Comparison of ENCODE assay signal across 8 cellular contexts in the genomic region with DNA sequence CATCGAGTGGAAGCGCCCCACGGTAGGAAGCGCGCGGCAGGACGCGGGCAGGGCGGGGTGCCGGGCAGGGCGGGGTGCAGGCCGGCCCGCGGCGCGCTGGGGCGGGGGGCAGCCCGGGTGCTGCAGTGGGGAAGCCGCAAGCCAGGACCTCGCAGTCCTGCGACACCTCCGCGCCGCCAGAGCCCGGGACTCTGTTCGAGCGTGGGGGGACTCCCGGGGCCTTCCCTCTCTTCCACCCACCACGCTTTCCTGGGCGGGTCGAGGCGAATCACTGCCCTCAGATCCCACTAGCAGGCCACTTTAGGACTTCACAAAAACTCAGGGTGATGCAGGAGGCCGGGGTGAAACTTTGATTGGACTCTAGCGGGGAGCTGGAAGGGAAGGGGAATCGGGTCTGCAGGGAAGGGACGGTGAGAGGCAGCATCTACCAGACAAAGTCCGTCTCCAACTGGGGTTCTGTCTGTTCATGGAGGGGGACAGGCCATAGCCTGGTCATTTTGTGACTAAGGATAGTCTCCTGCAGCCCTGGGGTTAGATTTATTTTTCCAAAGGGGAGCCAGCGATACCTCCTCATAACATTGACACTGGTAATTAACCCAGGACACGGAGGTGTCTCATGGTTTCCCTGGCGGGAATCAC. TPM values are rescaled to one million over a fixed set of nuclear protein-coding genes. Genes with fewer than 3 reads are reported as not detected.
A peak's percentile ranks its signal among the peaks of the same experiment; 100 is the strongest.
DNase-seq lines count a peak whose midpoint lies in the region; ATAC-seq and TF ChIP-seq lines count a peak whose summit lies in the region.

No MANE protein-coding gene starts in this region.

- no peaks in the 10 kb centered on the region for H3K9me3 ChIP-seq in parathyroid adenoma (ENCODE audit: control insufficient read depth, low read length)

- no peak overlapping the region for H3K9ac ChIP-seq in parathyroid adenoma

- no peaks in the 10 kb centered on the region for H3K79me2 ChIP-seq in parathyroid adenoma

- no peaks in the 10 kb centered on the region for H3K27me3 ChIP-seq in parathyroid adenoma (ENCODE audit: control insufficient read depth, insufficient read depth, low read length)

- ATAC-seq in GM21717 (IDR thresholded peaks at IDR 0.05; ENCODE audit: unreplicated experiment) = peak; percentile 37

- H2AFZ ChIP-seq in parathyroid adenoma = peak overlapping the region; percentile 75

- no peak for TF ChIP-seq CTCF in LNCaP clone FGC (IDR thresholded peaks at IDR 0.05; ENCODE audit: control insufficient read depth, extremely low read depth, insufficient read depth)
- no peak for TF ChIP-seq CTCF in parathyroid adenoma (IDR thresholded peaks at IDR 0.05)

- peak overlapping the region; percentile 55 for H3K4me3 ChIP-seq in LNCaP clone FGC (ENCODE audit: low read depth, low read length)
- peak overlapping the region; percentile 73 for H3K4me3 ChIP-seq in parathyroid adenoma (ENCODE audit: low read depth, low read length)

- H3K27ac ChIP-seq in parathyroid adenoma = peak overlapping the region; percentile 78

- H3K4me2 ChIP-seq in parathyroid adenoma (ENCODE audit: low read length) = peak overlapping the region; percentile 86

- no peaks in the 10 kb centered on the region for H3K36me3 ChIP-seq in parathyroid adenoma (ENCODE audit: control insufficient read depth, insufficient read depth, low read length)

- DNase-seq in Daoy (ENCODE audit: low read depth) (peak; percentile 40), LNCaP clone FGC (ENCODE audit: low read depth) (no peak), germinal center (ENCODE audit: low spot score) (peak; percentile 29), NCI-H774 (lab: John Stamatoyannopoulos, UW) (no peak), Kasumi-1 (lab: John Stamatoyannopoulos, UW) (no peak)
- peak; percentile 31 for DNase-seq in activated effector memory CD4-positive, alpha-beta T cell treated with Interleukin-2 at 50 U/mL for 16 hours

- H3K4me1 ChIP-seq in parathyroid adenoma = peaks cover 15% of the 10 kb centered on the region

RNA-seq across cellular contexts. Expression of a gene that starts 0.6 kb away (rescaled TPM):
- total RNA-seq in Daoy (2014; rRNA removed; shearing (Covaris generic)) = 186 and 189 TPM in 2 replicates

RNA-seq across cellular contexts. Expression of a gene that starts 47.5 kb away (rescaled TPM):
- total RNA-seq in Daoy (2014; rRNA removed; shearing (Covaris generic)) = not detected in 2 replicates

Comparison
In these comparisons a context has a peak if more than half of its experiments do, and no peak if none do; other contexts are left out.
1. DNase-seq: peak in Daoy (single experiment), activated effector memory CD4-positive, alpha-beta T cell treated with Interleukin-2 at 50 U/mL for 16 hours (single experiment) and germinal center (single experiment); none in LNCaP clone FGC (single experiment), NCI-H774 (single experiment) and Kasumi-1 (0 of 2).